In the genomic region with DNA sequence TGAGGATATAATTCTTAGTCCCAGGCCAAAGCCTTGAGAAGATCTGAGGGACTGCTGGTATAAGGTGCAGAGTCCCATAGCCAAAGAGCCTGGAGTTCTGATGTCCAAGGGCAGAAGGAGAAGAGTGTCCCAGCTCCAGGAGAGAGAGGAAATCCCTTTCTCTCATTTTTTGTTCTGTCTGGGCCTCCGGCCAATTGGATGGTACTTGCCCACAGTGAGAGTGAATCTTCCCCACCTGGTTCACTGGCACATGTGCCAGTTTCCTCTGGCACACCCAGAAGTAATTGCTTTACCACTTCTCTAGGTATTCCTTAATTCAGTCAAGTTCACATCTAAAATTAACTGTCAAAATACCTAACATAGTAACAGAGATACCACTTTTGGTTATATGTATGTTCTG, we compare ENCODE assay signal across 25 cellular contexts.
"Had no signal": no experiment of that assay in that cellular context is flagged by ENCODE, and none has a peak within 500 bp of the region (broad histone marks: within the 10 kb centered on the region; RNA-seq: fewer than 3 reads in every experiment).

No MANE protein-coding gene starts in this region.

- H3K4me3 ChIP-seq: cardiac muscle cell, heart right ventricle, left lung, lung, pancreas, thyroid gland, upper lobe of right lung had no signal

- H3K4me1 ChIP-seq: pancreas, thyroid gland, upper lobe of right lung had no signal

- H3K27me3 ChIP-seq: cardiac muscle cell, heart right ventricle, left lung, pancreas, thyroid gland, upper lobe of right lung had no signal

- H3K9me3 ChIP-seq: heart right ventricle, left lung, pancreas, thyroid gland, upper lobe of right lung had no signal

- H3K4me3 Mint-ChIP-seq: activated naive CD8-positive, alpha-beta T cell treated with anti-CD3 and anti-CD28 coated beads, Interleukin-2, amount 10 ng/mL, durations not matched to agents 7 days and 5 days; naive thymus-derived CD4-positive, alpha-beta T cell; stimulated activated naive CD8-positive, alpha-beta T cell treated with anti-CD3 and anti-CD28 coated beads, Interleukin-15, Interleukin-2, amounts not matched to agents 100 ng/mL and 50 ng/mL, for 24 hours; T-cell; T-helper 2 cell treated with Interferon-gamma antibody and Interleukin-4, amounts not matched to agents 5 μg/mL and 100 μg/mL, for 36 hours had no signal

- DNase-seq: activated CD4-positive, alpha-beta T cell treated with anti-CD3 and anti-CD28 coated beads for 1 hour; activated CD4-positive, alpha-beta T cell treated with anti-CD3 and anti-CD28 coated beads, Interleukin-2, amount 50 U/mL, for 1 hour; activated naive CD4-positive, alpha-beta T cell treated with Interleukin-2 at 50 U/mL for 16 hours; activated naive CD8-positive, alpha-beta T cell treated with anti-CD3 and anti-CD28 coated beads, Interleukin-2, amount 10 ng/mL, durations not matched to agents 7 days and 5 days; activated T-cell treated with anti-CD3 and anti-CD28 coated beads, Interleukin-2, amount 50 U/mL, for 1 hour; dermis blood vessel endothelial cell; effector CD8-positive, alpha-beta T cell; erythroblast; foreskin fibroblast; heart right ventricle; kidney; left lung; naive thymus-derived CD4-positive, alpha-beta T cell; pancreas; stimulated activated CD4-positive, alpha-beta T cell treated with anti-CD3 and anti-CD28 coated beads, Interleukin-12 subunit alpha, Interleukin-12 subunit beta, amount 100 ng/mL, for 4 hours; stimulated activated CD4-positive, alpha-beta T cell treated with anti-CD3 and anti-CD28 coated beads, Interleukin-4, amount 100 ng/mL, for 4 hours; T-cell; thyroid gland; upper lobe of right lung; WERI-Rb-1 had no signal

- H3K4me1 Mint-ChIP-seq: activated naive CD8-positive, alpha-beta T cell treated with anti-CD3 and anti-CD28 coated beads, Interleukin-2, amount 10 ng/mL, durations not matched to agents 7 days and 5 days had no signal

- H3K27me3 Mint-ChIP-seq: activated naive CD8-positive, alpha-beta T cell treated with anti-CD3 and anti-CD28 coated beads, Interleukin-2, amount 10 ng/mL, durations not matched to agents 7 days and 5 days; naive thymus-derived CD4-positive, alpha-beta T cell; stimulated activated naive CD8-positive, alpha-beta T cell treated with anti-CD3 and anti-CD28 coated beads, Interleukin-15, Interleukin-2, amounts not matched to agents 100 ng/mL and 50 ng/mL, for 24 hours; T-cell had no signal

- FAIRE-seq: kidney, pancreas, TTC549 had no signal

- H3K27ac ChIP-seq: cardiac muscle cell, heart right ventricle, left lung, pancreas, thyroid gland, upper lobe of right lung, WERI-Rb-1 had no signal

- H3K9me3 Mint-ChIP-seq: activated naive CD8-positive, alpha-beta T cell treated with anti-CD3 and anti-CD28 coated beads, Interleukin-2, amount 10 ng/mL, durations not matched to agents 7 days and 5 days; naive thymus-derived CD4-positive, alpha-beta T cell; stimulated activated naive CD8-positive, alpha-beta T cell treated with anti-CD3 and anti-CD28 coated beads, Interleukin-15, Interleukin-2, amounts not matched to agents 100 ng/mL and 50 ng/mL, for 24 hours; T-cell; T-helper 2 cell treated with Interferon-gamma antibody and Interleukin-4, amounts not matched to agents 5 μg/mL and 100 μg/mL, for 36 hours had no signal

- H3K27ac Mint-ChIP-seq: activated naive CD8-positive, alpha-beta T cell treated with anti-CD3 and anti-CD28 coated beads, Interleukin-2, amount 10 ng/mL, durations not matched to agents 7 days and 5 days; T-helper 2 cell treated with Interferon-gamma antibody and Interleukin-4, amounts not matched to agents 5 μg/mL and 100 μg/mL, for 36 hours had no signal
